20 cellular contexts compared by ENCODE assay signal in the genomic region with DNA sequence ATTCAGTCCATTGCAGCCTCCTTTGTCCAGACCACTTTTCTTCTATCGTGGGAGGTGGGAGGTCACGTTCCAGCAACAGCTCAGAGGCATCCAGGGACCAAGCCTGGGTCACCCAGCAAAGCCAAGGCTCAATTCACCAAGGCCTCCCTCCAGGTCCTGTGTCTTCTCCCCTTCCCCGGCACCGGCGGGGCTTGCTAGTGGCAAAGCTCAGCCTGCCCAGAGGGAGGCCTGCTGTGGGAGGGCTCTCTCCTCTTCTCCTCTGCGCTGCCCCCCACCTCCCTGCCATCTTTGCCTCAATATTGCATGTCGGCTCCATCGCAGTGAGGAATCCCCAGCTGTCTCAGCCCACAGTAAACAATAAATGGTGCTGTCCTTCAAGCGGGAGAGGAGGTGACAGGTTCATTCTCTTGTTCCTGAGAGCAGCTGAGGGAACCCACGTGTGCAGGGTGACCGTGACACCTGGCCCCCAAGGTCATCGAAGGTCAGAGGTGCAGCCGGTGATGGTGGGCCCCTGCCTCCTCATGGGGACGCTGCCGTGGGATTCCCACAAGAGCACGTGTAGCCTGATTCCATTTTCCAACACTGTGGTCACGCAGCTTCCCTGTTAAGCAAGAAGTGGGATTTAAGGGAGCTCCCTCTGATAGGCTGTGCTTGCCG.
"Had no signal": no experiment of that assay in that cellular context is flagged by ENCODE, and none has a peak within 500 bp of the region (broad histone marks: within the 10 kb centered on the region; RNA-seq: fewer than 3 reads in every experiment).

No MANE protein-coding gene starts in this region.

- H3K36me3 ChIP-seq: cardiac muscle cell, heart left ventricle, spleen, thoracic aorta, upper lobe of left lung had no signal

- H3K4me1 ChIP-seq: heart left ventricle, spleen, upper lobe of left lung had no signal

- H3K4me3 ChIP-seq: cardiac muscle cell, heart left ventricle, spleen, thoracic aorta, upper lobe of left lung had no signal

- H3K9me3 ChIP-seq: heart left ventricle, thoracic aorta, upper lobe of left lung had no signal

- DNase-seq: activated CD4-positive, alpha-beta T cell treated with anti-CD3 and anti-CD28 coated beads, Interleukin-2, amount 50 U/mL, for 48 hours; activated CD8-positive, alpha-beta memory T cell treated with anti-CD3 and anti-CD28 coated beads, Interleukin-2, amount 50 U/mL, for 48 hours; activated naive CD4-positive, alpha-beta T cell; activated naive CD8-positive, alpha-beta T cell treated with anti-CD3 and anti-CD28 coated beads for 36 hours; activated T-cell treated with anti-CD3 and anti-CD28 coated beads, Interleukin-2, amount 50 U/mL, for 4 hours; left colon; mesendoderm; naive B cell; retina; spleen; stimulated activated CD4-positive, alpha-beta T cell treated with anti-CD3 and anti-CD28 coated beads, Interleukin-4, amount 100 ng/mL, for 1 hour; stimulated activated naive CD4-positive, alpha-beta T cell; T1000 had no signal

- H3K36me3 Mint-ChIP-seq: activated naive CD8-positive, alpha-beta T cell treated with anti-CD3 and anti-CD28 coated beads for 36 hours; naive B cell; WTC11 had no signal

- H3K4me1 Mint-ChIP-seq: activated naive CD8-positive, alpha-beta T cell treated with anti-CD3 and anti-CD28 coated beads for 36 hours; naive B cell; WTC11 had no signal

- H3K27ac ChIP-seq: cardiac muscle cell, heart left ventricle, spleen, thoracic aorta, upper lobe of left lung had no signal

- H3K27me3 Mint-ChIP-seq: activated naive CD8-positive, alpha-beta T cell treated with anti-CD3 and anti-CD28 coated beads for 36 hours had no signal

- ATAC-seq: activated T-cell treated with anti-CD3 and anti-CD28 coated beads, Interleukin-2, amount 50 U/mL, for 4 hours; heart left ventricle; left colon; WTC11 had no signal

- H3K27ac Mint-ChIP-seq: activated naive CD8-positive, alpha-beta T cell treated with anti-CD3 and anti-CD28 coated beads for 36 hours; activated T-helper 2 cell treated with anti-CD3 and anti-CD28 coated beads, Interferon-gamma antibody, Interleukin-2, Interleukin-4, amounts not matched to agents 10 μg/mL and 5 μg/mL and 100 μg/mL, durations not matched to agents 14 hours and 24 hours and 36 hours; naive B cell; progenitor cell of endocrine pancreas; WTC11 had no signal

- H3K27me3 ChIP-seq: cardiac muscle cell, heart left ventricle, upper lobe of left lung had no signal

- H3K9me3 Mint-ChIP-seq: activated naive CD8-positive, alpha-beta T cell treated with anti-CD3 and anti-CD28 coated beads for 36 hours; activated T-cell treated with anti-CD3 and anti-CD28 coated beads, Interleukin-2, amount 50 U/mL, for 4 hours had no signal

- H3K4me3 Mint-ChIP-seq: activated naive CD8-positive, alpha-beta T cell treated with anti-CD3 and anti-CD28 coated beads for 36 hours; activated T-cell treated with anti-CD3 and anti-CD28 coated beads, Interleukin-2, amount 50 U/mL, for 4 hours; WTC11 had no signal
